8 cellular contexts compared by ENCODE assay signal in the genomic region with DNA sequence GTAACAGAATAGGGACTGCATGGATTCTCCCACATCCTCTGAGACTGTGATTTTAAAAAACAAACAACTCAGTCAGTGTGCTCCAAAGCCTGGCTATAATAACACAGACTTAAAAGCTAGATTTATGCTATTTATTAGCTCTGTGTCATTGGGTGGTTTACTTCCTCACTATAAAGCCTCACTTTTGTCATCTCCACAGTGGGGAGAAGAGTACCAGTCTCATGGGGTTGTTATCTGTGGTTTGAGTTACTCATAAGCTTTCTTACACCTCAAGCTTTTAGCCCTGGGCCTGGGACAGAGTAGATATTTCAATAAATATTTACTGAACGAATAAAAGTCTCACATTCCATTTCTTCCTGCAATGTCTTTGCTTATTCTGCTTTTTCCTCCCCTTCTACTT. TPM values are rescaled to one million over a fixed set of nuclear protein-coding genes. Genes with fewer than 3 reads are reported as not detected.
DNase-seq lines count a peak whose midpoint lies in the region; ATAC-seq and TF ChIP-seq lines count a peak whose summit lies in the region.

No MANE protein-coding gene starts in this region.

- no peak overlapping the region for H3K4me3 ChIP-seq in GM06990 (replicated peaks; ENCODE audit: low read depth, low read length)

- peak overlapping the region; percentile 51 for H3K4me3 Mint-ChIP-seq in activated T-helper 2 cell treated with anti-CD3 and anti-CD28 coated beads, Interferon-gamma antibody, Interleukin-2, Interleukin-4, amounts not matched to agents 10 μg/mL and 5 μg/mL and 100 μg/mL, durations not matched to agents 14 hours and 24 hours and 36 hours (ENCODE audit: low read depth)
- no peak overlapping the region for H3K4me3 Mint-ChIP-seq in natural killer cell

- no peaks in the 10 kb centered on the region for H3K36me3 ChIP-seq in GM06990 (ENCODE audit: control insufficient read depth, insufficient read depth, low read length)

- no peaks in the 10 kb centered on the region for H3K9me3 Mint-ChIP-seq in activated T-helper 2 cell treated with anti-CD3 and anti-CD28 coated beads, Interferon-gamma antibody, Interleukin-2, Interleukin-4, amounts not matched to agents 10 μg/mL and 5 μg/mL and 100 μg/mL, durations not matched to agents 14 hours and 24 hours and 36 hours
- H3K9me3 Mint-ChIP-seq in natural killer cell = no peaks in the 10 kb centered on the region

- H3K27ac Mint-ChIP-seq in activated T-helper 2 cell treated with anti-CD3 and anti-CD28 coated beads, Interferon-gamma antibody, Interleukin-2, Interleukin-4, amounts not matched to agents 10 μg/mL and 5 μg/mL and 100 μg/mL, durations not matched to agents 14 hours and 24 hours and 36 hours = peak overlapping the region; percentile 56
- peak overlapping the region; percentile 91 to 93 for H3K27ac Mint-ChIP-seq in natural killer cell

- H3K27me3 Mint-ChIP-seq in activated T-helper 2 cell treated with anti-CD3 and anti-CD28 coated beads, Interferon-gamma antibody, Interleukin-2, Interleukin-4, amounts not matched to agents 10 μg/mL and 5 μg/mL and 100 μg/mL, durations not matched to agents 14 hours and 24 hours and 36 hours (ENCODE audit: low read depth) = no peaks in the 10 kb centered on the region
- no peaks in the 10 kb centered on the region for H3K27me3 Mint-ChIP-seq in natural killer cell (ENCODE audit: low read depth in 2 of 2)

- peak; percentile 22 for DNase-seq in GM06990 (ENCODE audit: extremely low read depth, insufficient read length)
- no peak for DNase-seq in activated T-helper 2 cell treated with anti-CD3 and anti-CD28 coated beads, Interferon-gamma antibody, Interleukin-2, Interleukin-4, amounts not matched to agents 10 μg/mL and 5 μg/mL and 100 μg/mL, durations not matched to agents 14 hours and 24 hours and 36 hours (ENCODE audit: low spot score)
- DNase-seq in natural killer cell = no peak
- DNase-seq in 8988T = no peak
- DNase-seq in cerebellum (ENCODE audit: low spot score) = no peak
- no peak for DNase-seq in UCSD-AML1 (lab: John Stamatoyannopoulos, UW; ENCODE audit: unreplicated experiment)

- H3K27me3 ChIP-seq in GM06990 (replicated peaks; ENCODE audit: control insufficient read depth, insufficient read depth, low read length) = no peaks in the 10 kb centered on the region

- ATAC-seq in HG03196 (IDR thresholded peaks at IDR 0.05; ENCODE audit: unreplicated experiment) = peak; percentile 26
- peak; percentile 25 to 51 (median 41) for ATAC-seq in natural killer cell
- ATAC-seq in HG03175 (IDR thresholded peaks at IDR 0.05; ENCODE audit: unreplicated experiment) = no peak

- H3K4me1 Mint-ChIP-seq in activated T-helper 2 cell treated with anti-CD3 and anti-CD28 coated beads, Interferon-gamma antibody, Interleukin-2, Interleukin-4, amounts not matched to agents 10 μg/mL and 5 μg/mL and 100 μg/mL, durations not matched to agents 14 hours and 24 hours and 36 hours (ENCODE audit: low read depth) = peaks cover 68% of the 10 kb centered on the region
- H3K4me1 Mint-ChIP-seq in natural killer cell = peaks cover 72 to 77% of the 10 kb centered on the region in 2 donors

- TF ChIP-seq CTCF in GM06990 (IDR thresholded peaks at IDR 0.05; ENCODE audit: insufficient read depth, low read length, poor library complexity, severe bottlenecking) (no peak), natural killer cell (IDR thresholded peaks at IDR 0.05) (no peak)

- peaks cover 44% of the 10 kb centered on the region for H3K36me3 Mint-ChIP-seq in activated T-helper 2 cell treated with anti-CD3 and anti-CD28 coated beads, Interferon-gamma antibody, Interleukin-2, Interleukin-4, amounts not matched to agents 10 μg/mL and 5 μg/mL and 100 μg/mL, durations not matched to agents 14 hours and 24 hours and 36 hours (ENCODE audit: low read depth)
- no peaks in the 10 kb centered on the region for H3K36me3 Mint-ChIP-seq in natural killer cell

- intact Hi-C loops in activated T-helper 2 cell treated with anti-CD3 and anti-CD28 coated beads, Interferon-gamma antibody, Interleukin-2, Interleukin-4, amounts not matched to agents 10 μg/mL and 5 μg/mL and 100 μg/mL, durations not matched to agents 14 hours and 24 hours and 36 hours (cut with micrococcal nuclease) = loop anchor here (2.0 to 10.0 kb wide), 7 partner anchors 200 to 1120 kb away; a partner anchor contains a TSS
- intact Hi-C loops in natural killer cell (cut with micrococcal nuclease) = loop anchor here (1.0 to 10.0 kb wide), 6 partner anchors 152 to 1260 kb away; a partner anchor contains a TSS

RNA-seq across cellular contexts. Expression of a gene that starts 5.3 kb away (rescaled TPM):
- total RNA-seq in activated T-helper 2 cell treated with anti-CD3 and anti-CD28 coated beads, Interferon-gamma antibody, Interleukin-2, Interleukin-4, amounts not matched to agents 10 μg/mL and 5 μg/mL and 100 μg/mL, durations not matched to agents 14 hours and 24 hours and 36 hours = 68.9 and 71.7 TPM in 2 replicates
- total RNA-seq in natural killer cell (10 to 100 TPM; 57.9 to 68.7 (median 64.8) TPM), cerebellum (61.9 TPM)
